10 cellular contexts compared by ENCODE assay signal in genomic region chr16:57529324-57530103, GRCh38. TPM values are rescaled to one million over a fixed set of nuclear protein-coding genes. Genes with fewer than 3 reads are reported as not detected.
DNase-seq lines count a peak whose midpoint lies in the region; ATAC-seq lines count a peak whose summit lies in the region.
"Had no signal": no experiment of that assay in that cellular context is flagged by ENCODE, and none has a peak within 500 bp of the region (broad histone marks: within the 10 kb centered on the region; RNA-seq: fewer than 3 reads in every experiment).

No MANE protein-coding gene starts in this region.

- H3K27ac Mint-ChIP-seq in effector memory CD8-positive, alpha-beta T cell, result peak overlapping the region; percentile 85 to 97

- H3K36me3 ChIP-seq in HUES64 (ENCODE audit: insufficient read depth, low read length), result no peaks in the 10 kb centered on the region
- H3K36me3 ChIP-seq: cardiac muscle cell had no signal

- H3K9me3 Mint-ChIP-seq in effector memory CD8-positive, alpha-beta T cell, result no peaks in the 10 kb centered on the region

- peak overlapping the region; percentile 61 for H3K4me3 ChIP-seq in HUES64 (ENCODE audit: low read length)
- H3K4me3 ChIP-seq: cardiac muscle cell had no signal

- peaks cover 18% of the 10 kb centered on the region for H3K36me3 Mint-ChIP-seq in effector memory CD8-positive, alpha-beta T cell (ENCODE audit: insufficient read depth)

- H3K4me1 ChIP-seq in HUES64 (ENCODE audit: insufficient read depth, low read length), result peaks cover 24% of the 10 kb centered on the region

- ATAC-seq in GM18907 (IDR thresholded peaks at IDR 0.05; ENCODE audit: unreplicated experiment) (peak; percentile 3), GM19328 (IDR thresholded peaks at IDR 0.05; ENCODE audit: unreplicated experiment) (no peak), GM18517 (IDR thresholded peaks at IDR 0.05; ENCODE audit: unreplicated experiment) (no peak)
- peak; percentile 13 for ATAC-seq in effector memory CD8-positive, alpha-beta T cell (replicated peaks)

- H3K27me3 Mint-ChIP-seq in effector memory CD8-positive, alpha-beta T cell, result no peaks in the 10 kb centered on the region

- peak overlapping the region; percentile 72 to 84 for H3K4me3 Mint-ChIP-seq in effector memory CD8-positive, alpha-beta T cell

- peaks cover 8% of the 10 kb centered on the region for H3K27me3 ChIP-seq in HUES64 (ENCODE audit: insufficient read depth, low read length)
- H3K27me3 ChIP-seq: cardiac muscle cell had no signal

- peak overlapping the region; percentile 78 for H3K9ac ChIP-seq in HUES64 (ENCODE audit: low read depth, low read length)

- H3K9me3 ChIP-seq in HUES64 (ENCODE audit: insufficient read depth, low read depth, low read length), result no peaks in the 10 kb centered on the region

- no peak overlapping the region for H3K27ac ChIP-seq in HUES64 (ENCODE audit: low read depth, low read length)
- H3K27ac ChIP-seq: cardiac muscle cell had no signal

- peaks cover 48 to 49% of the 10 kb centered on the region in 2 donors for H3K4me1 Mint-ChIP-seq in effector memory CD8-positive, alpha-beta T cell (ENCODE audit: low read depth in 2 of 2)

- WGBS in HUES64, result 37% methylated on average over 20 of the region's 21 CpGs

- DNase-seq in effector memory CD8-positive, alpha-beta T cell, result no peak
- DNase-seq in retina (peak; percentile 28), NCI-H2196 treated with DMSO at 0.1 percent for 48 hours (lab: John Stamatoyannopoulos, UW; ENCODE audit: unreplicated experiment) (no peak)
- no peak for DNase-seq in activated CD4-positive, alpha-beta T cell treated with anti-CD3 and anti-CD28 coated beads for 48 hours

RNA-seq across cellular contexts. Expression of gene CCDC102A, which starts 6.9 kb away (rescaled TPM):
- polyA plus RNA-seq in HUES64 (2013, experiment 1 of 2), result 6.1 TPM
- 4.8 TPM for polyA plus RNA-seq in HUES64 (2013, experiment 2 of 2)

RNA-seq across cellular contexts. Expression of gene ADGRG5, which starts 12.9 kb away (rescaled TPM):
- 6.3 TPM for polyA plus RNA-seq in HUES64 (2013, experiment 1 of 2)
- polyA plus RNA-seq in HUES64 (2013, experiment 2 of 2), result 4.1 TPM
- polyA plus RNA-seq: cardiac muscle cell, keratinocyte had no signal

RNA-seq across cellular contexts. Expression of gene DOK4, which starts 43.2 kb away (rescaled TPM):
- polyA plus RNA-seq in HUES64 (2013, experiment 1 of 2), result 18.2 TPM
- polyA plus RNA-seq in HUES64 (2013, experiment 2 of 2), result 21.0 TPM

Comparison
In these comparisons a context has a peak if more than half of its experiments do, and no peak if none do; other contexts are left out.
1. ATAC-seq: peak in GM18907 (single experiment) and effector memory CD8-positive, alpha-beta T cell (single experiment); none in GM19328 (single experiment) and GM18517 (single experiment).